8 cellular contexts compared by ENCODE assay signal in the genomic region with DNA sequence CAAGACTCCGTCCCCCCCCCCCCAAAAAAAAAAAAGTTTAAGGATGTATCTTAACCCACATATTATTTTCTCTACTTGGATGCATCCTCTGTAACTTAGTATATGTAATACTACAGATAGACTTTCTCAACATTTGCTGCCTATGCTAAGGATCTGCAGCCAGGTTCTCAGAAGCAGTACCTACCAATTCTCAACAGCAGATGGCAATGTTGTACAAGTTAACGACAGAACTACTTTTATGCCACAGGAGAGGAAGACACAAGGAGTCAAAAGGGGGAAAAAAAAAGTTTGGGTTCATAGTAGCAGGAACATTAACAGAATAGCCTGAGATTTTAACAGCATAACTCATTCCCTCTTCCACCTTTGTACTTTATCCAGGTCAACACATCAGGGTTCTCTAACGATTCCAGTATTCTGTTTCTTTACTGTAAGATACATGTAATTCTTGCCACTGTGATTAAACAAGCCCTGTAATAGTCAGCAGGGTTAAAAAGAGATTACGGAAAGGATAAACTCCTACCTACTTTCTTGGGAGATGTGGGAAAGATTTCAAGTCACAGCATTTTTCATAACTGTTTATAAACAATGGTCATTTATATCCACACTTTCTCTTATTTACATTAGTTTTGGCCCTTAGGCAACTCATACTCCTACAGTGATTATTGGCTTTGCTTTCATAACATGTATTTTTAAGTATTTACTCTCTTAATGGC. TPM values are rescaled to one million over a fixed set of nuclear protein-coding genes. Genes with fewer than 3 reads are reported as not detected.
A peak's percentile ranks its signal among the peaks of the same experiment; 100 is the strongest.
DNase-seq lines count a peak whose midpoint lies in the region; ATAC-seq, FAIRE-seq and TF ChIP-seq lines count a peak whose summit lies in the region.

No MANE protein-coding gene starts in this region.

- DNase-seq in GM10266 (ENCODE audit: extremely low spot score) (peak; percentile 47), NCI-H187 (lab: John Stamatoyannopoulos, UW) (peak; percentile 38 to 43), T follicular helper cell (ENCODE audit: low read depth) (peak; percentile 34), left lung (no peak), stomach (no peak)

- ATAC-seq in left lung (peak; percentile 92), GM19455 (IDR thresholded peaks at IDR 0.05; ENCODE audit: unreplicated experiment) (no peak)

- peak overlapping the region; percentile 57 for H3K27ac ChIP-seq in ACC112 (ENCODE audit: low read depth, low read length)
- H3K27ac ChIP-seq in left lung, result peak overlapping the region; percentile 14 to 28
- H3K27ac ChIP-seq in stomach, result peak overlapping the region in 4 of 5 donors; percentile 14 to 71 (median 36)

- no peak for TF ChIP-seq POLR2A in stomach (IDR thresholded peaks at IDR 0.05)

- H3K4me1 ChIP-seq in ACC112 (ENCODE audit: control insufficient read depth, insufficient read depth, low read length, unreplicated experiment) (peaks cover 6% of the 10 kb centered on the region), left lung (peaks cover 15 to 24% of the 10 kb centered on the region in 2 donors), stomach (peaks cover 13 to 28% (median 22%) of the 10 kb centered on the region in 4 donors)

- TF ChIP-seq CTCF in GM10266 (IDR thresholded peaks at IDR 0.05; ENCODE audit: control insufficient read depth, insufficient read depth, low read depth, missing control alignments), result peak; percentile 75
- peak; percentile 58 to 87 for TF ChIP-seq CTCF in left lung (IDR thresholded peaks at IDR 0.05)
- peak in 5 of 7 experiments; percentile 62 to 88 (median 75) for TF ChIP-seq CTCF in stomach (IDR thresholded peaks at IDR 0.05)

- intact Hi-C loops in left lung (cut with DNase I), result loop anchor here in 1 of 2 donors (5.0 to 10.0 kb wide), 2 partner anchors 170 to 362 kb away; no protein-coding TSS in a partner anchor
- intact Hi-C loops in stomach (cut with DNase I; ENCODE audit: low total_unique reads), result loop anchor here (5.0 kb wide), 1 partner anchor 170 kb away; no protein-coding TSS in a partner anchor

- no peaks in the 10 kb centered on the region for H3K9me3 ChIP-seq in left lung
- H3K9me3 ChIP-seq in stomach, result no peaks in the 10 kb centered on the region

- no peaks in the 10 kb centered on the region for H3K27me3 ChIP-seq in ACC112 (ENCODE audit: insufficient read depth, low read length)
- no peaks in the 10 kb centered on the region for H3K27me3 ChIP-seq in left lung
- no peaks in the 10 kb centered on the region for H3K27me3 ChIP-seq in stomach

- FAIRE-seq in colon (lab: Jason Lieb, UNC), result peak; percentile 18

- H3K4me3 ChIP-seq in ACC112 (ENCODE audit: low read depth, low read length), result no peak overlapping the region
- no peak overlapping the region for H3K4me3 ChIP-seq in left lung
- no peak overlapping the region for H3K4me3 ChIP-seq in stomach

- no peak overlapping the region for H2AFZ ChIP-seq in ACC112 (ENCODE audit: low read length, unreplicated experiment)

- peaks cover 13% of the 10 kb centered on the region for H3K36me3 ChIP-seq in ACC112 (ENCODE audit: insufficient read depth, low read length)
- H3K36me3 ChIP-seq in left lung, result peaks cover 0 to 45% of the 10 kb centered on the region in 2 donors
- H3K36me3 ChIP-seq in stomach, result peaks cover 12 to 49% (median 41%) of the 10 kb centered on the region in 4 donors

- no peak for TF ChIP-seq EP300 in stomach (IDR thresholded peaks at IDR 0.05)

- H3K79me2 ChIP-seq in ACC112 (ENCODE audit: control insufficient read depth, insufficient read depth, low read length, unreplicated experiment), result peaks cover 11% of the 10 kb centered on the region

- 10 to 26% (median 21%) methylated on average over 4 of the region's 4 CpGs for WGBS in stomach, 5 donors

RNA-seq across cellular contexts. Expression of a gene that starts 5.7 kb away (rescaled TPM):
- total RNA-seq in left lung (10 to 100 TPM; 75.8 to 77.7 TPM), stomach (100 to 1,000 TPM in 1 of 5 donors, 10 to 100 TPM in 4; 17.1 to 225 (median 49.1) TPM)
- 10 to 100 TPM; 12.5 to 26.4 (median 13.1) TPM for polyA plus RNA-seq in stomach

RNA-seq across cellular contexts. Expression of a gene that starts 43.9 kb away (rescaled TPM):
- 100 to 1,000 TPM; 338 to 391 TPM for total RNA-seq in left lung
- 100 to 1,000 TPM in 4 of 5 donors, 10 to 100 TPM in 1; 26.6 to 292 (median 140) TPM for total RNA-seq in stomach
- polyA plus RNA-seq in stomach, result 10 to 100 TPM; 48.4 to 71.7 (median 61.9) TPM

Comparison
In these comparisons a context has a peak if more than half of its experiments do, and no peak if none do; other contexts are left out.
1. DNase-seq: peak in GM10266 (single experiment), NCI-H187 (2 of 2) and T follicular helper cell (single experiment); none in left lung (0 of 2) and stomach (single experiment).
2. Peak in every context shown above with its lines, with median percentiles within 50 percentile points of each other: H3K27ac ChIP-seq and CTCF ChIP-seq.